ENCODE assay signal across 8 cellular contexts in genomic region chr16:4957720-4958509, GRCh38. TPM values are rescaled to one million over a fixed set of nuclear protein-coding genes. Genes with fewer than 3 reads are reported as not detected.
DNase-seq lines count a peak whose midpoint lies in the region; ATAC-seq and TF ChIP-seq lines count a peak whose summit lies in the region.

Gene SEC14L5, plus strand, starts transcription at chr16:4958330. Its CDS starts 994 bp downstream, at chr16:4959324.

- no peaks in the 10 kb centered on the region for H3K9me3 Mint-ChIP-seq in T-helper 2 cell treated with Interferon-gamma antibody and Interleukin-4, amounts not matched to agents 5 μg/mL and 100 μg/mL, for 36 hours
- no peaks in the 10 kb centered on the region for H3K9me3 Mint-ChIP-seq in progenitor cell of endocrine pancreas (ENCODE audit: low read depth)

- peak within 1 kb of the TSS; percentile 90 for H3K4me3 Mint-ChIP-seq in T-helper 2 cell treated with Interferon-gamma antibody and Interleukin-4, amounts not matched to agents 5 μg/mL and 100 μg/mL, for 36 hours
- H3K4me3 Mint-ChIP-seq in progenitor cell of endocrine pancreas (ENCODE audit: low read depth), result peak within 1 kb of the TSS; percentile 74

- peaks cover 5% of the 10 kb centered on the region for H3K4me1 Mint-ChIP-seq in T-helper 2 cell treated with Interferon-gamma antibody and Interleukin-4, amounts not matched to agents 5 μg/mL and 100 μg/mL, for 36 hours (ENCODE audit: low read depth)
- H3K4me1 Mint-ChIP-seq in progenitor cell of endocrine pancreas (ENCODE audit: low read depth), result peaks cover 14% of the 10 kb centered on the region

- peak; percentile 77 for ATAC-seq in HG02759 (IDR thresholded peaks at IDR 0.05; ENCODE audit: unreplicated experiment)
- peak; percentile 98 to 99 for ATAC-seq in upper lobe of left lung (ENCODE audit: low FRiP score in 2 of 2)

- H3K9me3 ChIP-seq in ascending aorta, result no peaks in the 10 kb centered on the region
- H3K9me3 ChIP-seq in right atrium auricular region, result no peaks in the 10 kb centered on the region
- no peaks in the 10 kb centered on the region for H3K9me3 ChIP-seq in upper lobe of left lung

- intact Hi-C loops in ascending aorta (cut with DNase I), result loop anchor here (1.0 to 5.0 kb wide), 8 partner anchors 13 to 336 kb away; partner anchors contain the start of genes ALG1, ANKS3, DNAAF8 and MGRN1

- 1 to 2% methylated on average over 26 to 48 of the region's 56 CpGs for WGBS in upper lobe of left lung, 2 donors

- peaks cover 19% of the 10 kb centered on the region for H3K27me3 Mint-ChIP-seq in T-helper 2 cell treated with Interferon-gamma antibody and Interleukin-4, amounts not matched to agents 5 μg/mL and 100 μg/mL, for 36 hours (ENCODE audit: low read depth)
- H3K27me3 Mint-ChIP-seq in progenitor cell of endocrine pancreas, result peaks cover 18% of the 10 kb centered on the region

- peak in 1 of 4 donors; percentile 53 for TF ChIP-seq POLR2A in upper lobe of left lung (IDR thresholded peaks at IDR 0.05)

- H3K4me1 ChIP-seq in ascending aorta (peaks cover 0 to 11% of the 10 kb centered on the region in 2 donors), right atrium auricular region (peaks cover 0 to 21% of the 10 kb centered on the region in 2 donors), upper lobe of left lung (peaks cover 9 to 31% (median 13%) of the 10 kb centered on the region in 4 donors)

- H3K36me3 Mint-ChIP-seq in T-helper 2 cell treated with Interferon-gamma antibody and Interleukin-4, amounts not matched to agents 5 μg/mL and 100 μg/mL, for 36 hours (ENCODE audit: low read depth), result no peaks in the 10 kb centered on the region
- no peaks in the 10 kb centered on the region for H3K36me3 Mint-ChIP-seq in progenitor cell of endocrine pancreas (ENCODE audit: insufficient read depth)

- TF ChIP-seq CTCF in ascending aorta (IDR thresholded peaks at IDR 0.05) (no peak), right atrium auricular region (IDR thresholded peaks at IDR 0.05) (no peak), progenitor cell of endocrine pancreas (IDR thresholded peaks at IDR 0.05; ENCODE audit: unreplicated experiment) (no peak), upper lobe of left lung (IDR thresholded peaks at IDR 0.05) (no peak)

- H3K4me3 ChIP-seq in ascending aorta, result peak within 1 kb of the TSS; percentile 53 to 67
- peak within 1 kb of the TSS; percentile 37 to 53 for H3K4me3 ChIP-seq in right atrium auricular region
- H3K4me3 ChIP-seq in upper lobe of left lung, result peak within 1 kb of the TSS; percentile 5 to 57 (median 49)

- TF ChIP-seq EP300 in upper lobe of left lung (IDR thresholded peaks at IDR 0.05), result no peak

- H3K27ac Mint-ChIP-seq in T-helper 2 cell treated with Interferon-gamma antibody and Interleukin-4, amounts not matched to agents 5 μg/mL and 100 μg/mL, for 36 hours, result peak within 1 kb of the TSS; percentile 24
- peak within 1 kb of the TSS; percentile 87 for H3K27ac Mint-ChIP-seq in progenitor cell of endocrine pancreas

- DNase-seq in GDM1 (lab: John Stamatoyannopoulos, UW), result peak; percentile 92
- DNase-seq in NCI-H1694 (lab: John Stamatoyannopoulos, UW), result peak; percentile 96
- peak; percentile 87 for DNase-seq in T-helper 2 cell treated with Interferon-gamma antibody and Interleukin-4, amounts not matched to agents 5 μg/mL and 100 μg/mL, for 36 hours (ENCODE audit: low spot score)
- DNase-seq in ascending aorta (ENCODE audit: low spot score in 2 of 2), result peak; percentile 86 to 98
- peak; percentile 97 for DNase-seq in right atrium auricular region (ENCODE audit: low spot score)
- peak; percentile 99 for DNase-seq in progenitor cell of endocrine pancreas (ENCODE audit: low spot score, unreplicated experiment)
- DNase-seq in upper lobe of left lung, result peak; percentile 98

- H3K36me3 ChIP-seq in ascending aorta, result no peaks in the 10 kb centered on the region
- no peaks in the 10 kb centered on the region for H3K36me3 ChIP-seq in right atrium auricular region
- no peaks in the 10 kb centered on the region for H3K36me3 ChIP-seq in upper lobe of left lung

- no peaks in the 10 kb centered on the region for H3K27me3 ChIP-seq in ascending aorta
- H3K27me3 ChIP-seq in right atrium auricular region, result no peaks in the 10 kb centered on the region
- H3K27me3 ChIP-seq in upper lobe of left lung, result no peaks in the 10 kb centered on the region

- H3K27ac ChIP-seq in ascending aorta (peak within 1 kb of the TSS in 1 of 2 donors; percentile 49), right atrium auricular region (peak within 1 kb of the TSS in 1 of 2 donors; percentile 4), upper lobe of left lung (peak within 1 kb of the TSS; percentile 44 to 69 (median 56))

RNA-seq across cellular contexts. Expression of gene SEC14L5, which starts in this region (rescaled TPM):
- total RNA-seq in ascending aorta (5.7 TPM), right atrium auricular region (1 to 10 TPM in 1 of 2 donors, under 1 TPM in 1; 0.28 to 2.0 TPM), progenitor cell of endocrine pancreas (1.8 and 2.1 TPM in 2 replicates), upper lobe of left lung (1 to 10 TPM in 1 of 6 donors, under 1 TPM in 4, not detected in 1; 0.20 to 1.7 (median 0.49) TPM)
